ENCODE assay signal across 12 cellular contexts in genomic region chr10:129501652-129502436, GRCh38. TPM values are rescaled to one million over a fixed set of nuclear protein-coding genes. Genes with fewer than 3 reads are reported as not detected.
DNase-seq lines count a peak whose midpoint lies in the region; ATAC-seq and TF ChIP-seq lines count a peak whose summit lies in the region.
"Had no signal": no experiment of that assay in that cellular context is flagged by ENCODE, and none has a peak within 500 bp of the region (broad histone marks: within the 10 kb centered on the region; RNA-seq: fewer than 3 reads in every experiment).

No MANE protein-coding gene starts in this region.

- DNase-seq in NCI-H2196 (lab: John Stamatoyannopoulos, UW; ENCODE audit: unreplicated experiment) (no peak), SW480 (ENCODE audit: low spot score) (no peak), testis (no peak)
- no peak for DNase-seq in activated T-cell treated with anti-CD3 and anti-CD28 coated beads, Interleukin-2, amount 50 U/mL, for 48 hours
- DNase-seq: activated naive CD4-positive, alpha-beta T cell treated with anti-CD3 and anti-CD28 coated beads for 36 hours; nephron progenitor cell had no signal

- no peak overlapping the region for H3K27ac ChIP-seq in testis
- H3K27ac ChIP-seq: BLaER1, KMS-11 had no signal

- no peak for TF ChIP-seq CTCF in testis (IDR thresholded peaks at IDR 0.05)

- H3K9me3 ChIP-seq in testis = no peaks in the 10 kb centered on the region

- H3K36me3 ChIP-seq in testis (ENCODE audit: low read depth, missing control alignments) = no peaks in the 10 kb centered on the region

- H3K27me3 ChIP-seq in testis = no peaks in the 10 kb centered on the region
- H3K27me3 ChIP-seq: BLaER1 had no signal

- no peaks in the 10 kb centered on the region for H3K4me1 ChIP-seq in testis

- H3K4me3 ChIP-seq in testis = no peak overlapping the region
- H3K4me3 ChIP-seq: BLaER1 had no signal

- intact Hi-C loops in testis (cut with DNase I; ENCODE audit: low total_unique reads) = no loop called here

- WGBS in testis, 2 donors = 84 to 89% methylated on average over 18 of the region's 18 CpGs

- peak; percentile 100 for ATAC-seq in GM18505 (IDR thresholded peaks at IDR 0.05; ENCODE audit: unreplicated experiment)
- peak; percentile 98 for ATAC-seq in GM21515 (IDR thresholded peaks at IDR 0.05; ENCODE audit: unreplicated experiment)
- ATAC-seq in HG03135 (IDR thresholded peaks at IDR 0.05; ENCODE audit: unreplicated experiment) = peak; percentile 93
- peak; percentile 76 for ATAC-seq in esophagus mucosa

- no peak for TF ChIP-seq POLR2A in GM18505 (IDR thresholded peaks at IDR 0.05; ENCODE audit: borderline replicate concordance, extremely low read depth, insufficient read depth, insufficient read length)
- TF ChIP-seq POLR2A in testis (IDR thresholded peaks at IDR 0.05) = no peak

RNA-seq across cellular contexts. Expression of gene MGMT, which starts 34.8 kb away (rescaled TPM):
- total RNA-seq in esophagus mucosa = 16.5 TPM
- 10 to 100 TPM; 37.9 to 40.7 TPM for total RNA-seq in testis
- polyA plus RNA-seq in testis (ENCODE audit: insufficient read depth, low read depth, low replicate concordance) = 32.8 TPM
